ENCODE assay signal across 8 cellular contexts in genomic region chr4:15963001-15963451, GRCh38. TPM values are rescaled to one million over a fixed set of nuclear protein-coding genes. Genes with fewer than 3 reads are reported as not detected.
DNase-seq lines count a peak whose midpoint lies in the region; ATAC-seq, FAIRE-seq and TF ChIP-seq lines count a peak whose summit lies in the region.

FGFBP2 (minus strand) TSS chr4:15963175; CDS start chr4:15963129, 46 bp downstream.

- intact Hi-C loops in kidney (cut with DNase I): no loop called here

- in situ Hi-C loops in SK-MEL-5 (cut with HindIII; ENCODE audit: low pct_unique_long_range_greater_than_20kb, low sequenced_read_pairs): no loop called here

- H3K27ac ChIP-seq in kidney (ENCODE audit: low read depth in 2 of 2, low read length in 2 of 2): no peak within 1 kb of the TSS

- TF ChIP-seq CTCF in GM12874 (IDR thresholded peaks at IDR 0.05; ENCODE audit: insufficient read depth, low read depth, low read length) (peak; percentile 37; the same call in 1 of the 2 replicates), kidney (IDR thresholded peaks at IDR 0.05; ENCODE audit: borderline replicate concordance, extremely low read depth, insufficient read depth) (peak; percentile 23)

- H3K9ac ChIP-seq in adipocyte (ENCODE audit: low read length) (no peak within 1 kb of the TSS), kidney (ENCODE audit: low read length in 2 of 2) (no peak within 1 kb of the TSS)

- H3K9me3 ChIP-seq in adipocyte (ENCODE audit: control insufficient read depth, low read length) (peaks cover 10% of the 10 kb centered on the region), kidney (ENCODE audit: control insufficient read depth in 1 of 2, low read length in 2 of 2) (no peaks in the 10 kb centered on the region)

- DNase-seq in A172 (ENCODE audit: low spot score) (peak; percentile 29), SK-MEL-5 (ENCODE audit: low read depth, low spot score) (peak; percentile 91), adipocyte (ENCODE audit: low read depth) (peak; percentile 66), kidney (no peak), RCC 7860 (ENCODE audit: low spot score) (no peak)
- peak; percentile 49 for DNase-seq in stimulated activated CD8-positive, alpha-beta memory T cell treated with anti-CD3 and anti-CD28 coated beads, Interleukin-12 subunit alpha, Interleukin-12 subunit beta, amount 100 ng/mL, for 4 hours (ENCODE audit: low read depth)

- H3K4me1 ChIP-seq in adipocyte (ENCODE audit: control insufficient read depth, insufficient read depth, low read length) (peaks cover 7% of the 10 kb centered on the region), kidney (ENCODE audit: control insufficient read depth in 1 of 2, insufficient read depth in 1 of 2, low read depth in 1 of 2, low read length in 2 of 2) (no peaks in the 10 kb centered on the region)

- no peak within 1 kb of the TSS for H3K4me3 ChIP-seq in adipocyte (ENCODE audit: low read length)
- H3K4me3 ChIP-seq in kidney (ENCODE audit: low read length in 2 of 2): no peak within 1 kb of the TSS

- H3K27me3 ChIP-seq in adipocyte (replicated peaks; ENCODE audit: control insufficient read depth, insufficient read depth, low read length): no peaks in the 10 kb centered on the region

- H3K36me3 ChIP-seq in adipocyte (ENCODE audit: control insufficient read depth, insufficient read depth, low read length, severe bottlenecking) (no peaks in the 10 kb centered on the region), kidney (ENCODE audit: control insufficient read depth in 1 of 2, insufficient read depth in 2 of 2, low read length in 2 of 2) (no peaks in the 10 kb centered on the region)

- ATAC-seq in HG03175 (IDR thresholded peaks at IDR 0.05; ENCODE audit: unreplicated experiment): peak; percentile 31

- FAIRE-seq in kidney (lab: Jason Lieb, UNC) (no peak), RCC 7860 (lab: Jason Lieb, UNC) (no peak)

RNA-seq across cellular contexts. Expression of gene FGFBP2, which starts in this region (rescaled TPM):
- not detected in 2 replicates for total RNA-seq in A172 (2014; rRNA removed; shearing (Covaris generic))
- 14.5 and 15.4 TPM in 2 replicates for total RNA-seq in SK-MEL-5 (2014; rRNA removed; shearing (Covaris generic))
- polyA plus RNA-seq in SK-MEL-5 (2015; cell fraction: cytosol; rRNA removed): 39.0 and 48.5 TPM in 2 replicates
- 5.2 and 5.4 TPM in 2 replicates for polyA plus RNA-seq in SK-MEL-5 (2015; cell fraction: nucleus; rRNA removed)
- 0.72 TPM for total RNA-seq in kidney
- polyA plus RNA-seq in kidney (ENCODE audit: insufficient read depth, low read depth, low replicate concordance): not detected

Comparison
In these comparisons a context has a peak if more than half of its experiments do, and no peak if none do; other contexts are left out.
1. Peak in DNase-seq in A172; RNA of the gene not detected or under 1 TPM.
2. DNase-seq: peak in SK-MEL-5 (single experiment), adipocyte (single experiment) and stimulated activated CD8-positive, alpha-beta memory T cell treated with anti-CD3 and anti-CD28 coated beads, Interleukin-12 subunit alpha, Interleukin-12 subunit beta, amount 100 ng/mL, for 4 hours (single experiment); none in kidney (single experiment) and RCC 7860 (single experiment).